In genomic region chr21:26845066-26845749, GRCh38 we compare ENCODE assay signal across 9 cellular contexts. TPM values are rescaled to one million over a fixed set of nuclear protein-coding genes. Genes with fewer than 3 reads are reported as not detected.
DNase-seq lines count a peak whose midpoint lies in the region; ATAC-seq, FAIRE-seq and TF ChIP-seq lines count a peak whose summit lies in the region.
"Had no signal": no experiment of that assay in that cellular context is flagged by ENCODE, and none has a peak within 500 bp of the region (broad histone marks: within the 10 kb centered on the region; RNA-seq: fewer than 3 reads in every experiment).

ADAMTS1 (minus strand) TSS chr21:26845409; CDS start chr21:26844954, 455 bp downstream.

- intact Hi-C loops in sciatic nerve (cut with DNase I) (loop anchor here (5.0 kb wide), 1 partner anchor 78 kb away; no protein-coding TSS in a partner anchor), OCI-LY7 (cut with micrococcal nuclease; ENCODE audit: unreplicated experiment) (no loop called here)

- no peaks in the 10 kb centered on the region for H3K9me2 ChIP-seq in OCI-LY7 (ENCODE audit: insufficient read depth, low read length)

- H3K4me1 Mint-ChIP-seq in activated CD4-positive, alpha-beta T cell treated with anti-CD3 and anti-CD28 coated beads, Interleukin-2, amount 10 ng/mL, durations not matched to agents 7 days and 5 days, result peaks cover 35% of the 10 kb centered on the region
- peaks cover 48% of the 10 kb centered on the region for H3K4me1 Mint-ChIP-seq in chondrocyte (ENCODE audit: low read depth)
- H3K4me1 Mint-ChIP-seq in immature natural killer cell, result peaks cover 57 to 68% of the 10 kb centered on the region in 2 donors

- peak within 1 kb of the TSS; percentile 77 for H3K4me3 Mint-ChIP-seq in activated CD4-positive, alpha-beta T cell treated with anti-CD3 and anti-CD28 coated beads, Interleukin-2, amount 10 ng/mL, durations not matched to agents 7 days and 5 days
- H3K4me3 Mint-ChIP-seq in chondrocyte (ENCODE audit: unreplicated experiment) (peak within 1 kb of the TSS; percentile 96), immature natural killer cell (peak within 1 kb of the TSS; percentile 96 to 98 (median 97))

- H3K4me3 ChIP-seq in OCI-LY7 (ENCODE audit: low read depth, low read length, poor library complexity, severe bottlenecking), result no peak within 1 kb of the TSS

- H3K27ac ChIP-seq in OCI-LY7 (ENCODE audit: low read depth, low read length, poor library complexity, severe bottlenecking), result no peak within 1 kb of the TSS
- H3K27ac ChIP-seq: neutrophil had no signal

- no peaks in the 10 kb centered on the region for H4K20me1 ChIP-seq in OCI-LY7 (ENCODE audit: insufficient read depth, low read length)

- H3K4me1 ChIP-seq in OCI-LY7 (ENCODE audit: insufficient read depth, low read length, poor library complexity, severe bottlenecking), result no peaks in the 10 kb centered on the region

- peak within 1 kb of the TSS; percentile 68 for H3K27ac Mint-ChIP-seq in activated CD4-positive, alpha-beta T cell treated with anti-CD3 and anti-CD28 coated beads, Interleukin-2, amount 10 ng/mL, durations not matched to agents 7 days and 5 days
- H3K27ac Mint-ChIP-seq in chondrocyte (ENCODE audit: unreplicated experiment) (peak within 1 kb of the TSS; percentile 100), immature natural killer cell (peak within 1 kb of the TSS; percentile 81 to 96 (median 90))

- no peaks in the 10 kb centered on the region for H3K36me3 ChIP-seq in OCI-LY7 (ENCODE audit: insufficient read depth, low read length)
- H3K36me3 ChIP-seq: neutrophil had no signal

- POLR2A ChIA-PET in activated CD4-positive, alpha-beta T cell treated with anti-CD3 and anti-CD28 coated beads, Interleukin-2, amount 10 ng/mL, durations not matched to agents 7 days and 5 days (lab: Charles Lee), result no interaction called here
- POLR2A ChIA-PET in OCI-LY7 (lab: Charles Lee), result no interaction called here

- no peak for DNase-seq in activated CD4-positive, alpha-beta T cell treated with anti-CD3 and anti-CD28 coated beads, Interleukin-2, amount 10 ng/mL, durations not matched to agents 7 days and 5 days
- no peak for DNase-seq in activated CD4-positive, alpha-beta T cell treated with anti-CD3 and anti-CD28 coated beads, Interleukin-2, amount 50 U/mL, for 4 hours
- DNase-seq in RCC 7860 (ENCODE audit: low spot score) (peak; percentile 80), chondrocyte (ENCODE audit: low spot score) (peak; percentile 96), immature natural killer cell (peak; percentile 77 to 84 (median 79)), sciatic nerve (ENCODE audit: low spot score) (peak; percentile 98), OCI-LY7 (ENCODE audit: low spot score) (no peak)

- no peaks in the 10 kb centered on the region for H3K79me2 ChIP-seq in OCI-LY7 (ENCODE audit: insufficient read depth, low read depth, low read length)

- H2AFZ ChIP-seq in OCI-LY7 (ENCODE audit: low read length), result no peak within 1 kb of the TSS

- no peaks in the 10 kb centered on the region for H3K9me3 ChIP-seq in OCI-LY7 (ENCODE audit: low read length)
- H3K9me3 ChIP-seq: neutrophil had no signal

- FAIRE-seq in RCC 7860 (lab: Jason Lieb, UNC), result peak; percentile 22

- H3K36me3 Mint-ChIP-seq in activated CD4-positive, alpha-beta T cell treated with anti-CD3 and anti-CD28 coated beads, Interleukin-2, amount 10 ng/mL, durations not matched to agents 7 days and 5 days (ENCODE audit: low read depth), result peaks cover 8% of the 10 kb centered on the region
- peaks cover 16% of the 10 kb centered on the region for H3K36me3 Mint-ChIP-seq in chondrocyte (ENCODE audit: low read depth)
- peaks cover 20 to 33% (median 23%) of the 10 kb centered on the region in 3 donors for H3K36me3 Mint-ChIP-seq in immature natural killer cell

- H3K9me3 Mint-ChIP-seq in activated CD4-positive, alpha-beta T cell treated with anti-CD3 and anti-CD28 coated beads, Interleukin-2, amount 10 ng/mL, durations not matched to agents 7 days and 5 days, result no peaks in the 10 kb centered on the region
- H3K9me3 Mint-ChIP-seq in chondrocyte (ENCODE audit: low read depth), result no peaks in the 10 kb centered on the region
- H3K9me3 Mint-ChIP-seq in immature natural killer cell, result peaks cover 0 to 3% (median 0%) of the 10 kb centered on the region in 6 donors

- CTCF ChIA-PET in activated CD4-positive, alpha-beta T cell treated with anti-CD3 and anti-CD28 coated beads, Interleukin-2, amount 10 ng/mL, durations not matched to agents 7 days and 5 days (lab: Charles Lee), result interaction anchor here (1.0 kb wide), 1 partner anchor 18 kb away, joined by 3 read pairs; no protein-coding TSS in a partner anchor
- CTCF ChIA-PET in OCI-LY7 (lab: Charles Lee; ENCODE audit: unreplicated experiment), result no interaction called here

- BruUV-seq in OCI-LY7 (replicated peaks; lab: Mats Ljungman, UMichigan), result no TSS peak

- TF ChIP-seq CTCF in chondrocyte (IDR thresholded peaks at IDR 0.05), result peak; percentile 64
- no peak for TF ChIP-seq CTCF in OCI-LY7 (conservative IDR thresholded peaks at IDR 0.05; ENCODE audit: low read length)

- H3K4me2 ChIP-seq in OCI-LY7 (ENCODE audit: low read length), result no peak within 1 kb of the TSS

- H3K27me3 Mint-ChIP-seq in activated CD4-positive, alpha-beta T cell treated with anti-CD3 and anti-CD28 coated beads, Interleukin-2, amount 10 ng/mL, durations not matched to agents 7 days and 5 days, result peaks cover 62% of the 10 kb centered on the region
- H3K27me3 Mint-ChIP-seq in chondrocyte (ENCODE audit: low read depth) (no peaks in the 10 kb centered on the region), immature natural killer cell (ENCODE audit: low read depth in 3 of 3) (peaks cover 13 to 30% (median 22%) of the 10 kb centered on the region in 3 donors)

- ATAC-seq in sciatic nerve, result peak; percentile 80
- no peak for ATAC-seq in HG02588 (IDR thresholded peaks at IDR 0.05; ENCODE audit: unreplicated experiment)

RNA-seq across cellular contexts. Expression of gene ADAMTS1, which starts in this region (rescaled TPM):
- total RNA-seq in activated CD4-positive, alpha-beta T cell treated with anti-CD3 and anti-CD28 coated beads, Interleukin-2, amount 10 ng/mL, durations not matched to agents 7 days and 5 days, result 1 to 10 TPM; 1.1 to 2.4 TPM
- total RNA-seq in chondrocyte (27.2 to 91.2 TPM (median 29.7 TPM) in 3 replicates), sciatic nerve (128 TPM), OCI-LY7 (2022) (not detected in 2 replicates)
- 10 to 100 TPM in 2 of 3 donors, 1 to 10 TPM in 1; 8.7 to 34.2 (median 23.9) TPM for polyA plus RNA-seq in immature natural killer cell
- total RNA-seq in OCI-LY7 (2014; rRNA removed; shearing (Covaris generic)), result not detected in 2 replicates

Comparison
In these comparisons a context has a peak if more than half of its experiments do, and no peak if none do; other contexts are left out.
1. DNase-seq: peak in RCC 7860 (single experiment), chondrocyte (single experiment), immature natural killer cell (3 of 3) and sciatic nerve (single experiment); none in activated CD4-positive, alpha-beta T cell treated with anti-CD3 and anti-CD28 coated beads, Interleukin-2, amount 10 ng/mL, durations not matched to agents 7 days and 5 days (single experiment), activated CD4-positive, alpha-beta T cell treated with anti-CD3 and anti-CD28 coated beads, Interleukin-2, amount 50 U/mL, for 4 hours (0 of 2) and OCI-LY7 (single experiment).
2. Peak in every context shown above with its lines, with median percentiles within 50 percentile points of each other: H3K27ac Mint-ChIP-seq and H3K4me3 Mint-ChIP-seq.